In the genomic region with DNA sequence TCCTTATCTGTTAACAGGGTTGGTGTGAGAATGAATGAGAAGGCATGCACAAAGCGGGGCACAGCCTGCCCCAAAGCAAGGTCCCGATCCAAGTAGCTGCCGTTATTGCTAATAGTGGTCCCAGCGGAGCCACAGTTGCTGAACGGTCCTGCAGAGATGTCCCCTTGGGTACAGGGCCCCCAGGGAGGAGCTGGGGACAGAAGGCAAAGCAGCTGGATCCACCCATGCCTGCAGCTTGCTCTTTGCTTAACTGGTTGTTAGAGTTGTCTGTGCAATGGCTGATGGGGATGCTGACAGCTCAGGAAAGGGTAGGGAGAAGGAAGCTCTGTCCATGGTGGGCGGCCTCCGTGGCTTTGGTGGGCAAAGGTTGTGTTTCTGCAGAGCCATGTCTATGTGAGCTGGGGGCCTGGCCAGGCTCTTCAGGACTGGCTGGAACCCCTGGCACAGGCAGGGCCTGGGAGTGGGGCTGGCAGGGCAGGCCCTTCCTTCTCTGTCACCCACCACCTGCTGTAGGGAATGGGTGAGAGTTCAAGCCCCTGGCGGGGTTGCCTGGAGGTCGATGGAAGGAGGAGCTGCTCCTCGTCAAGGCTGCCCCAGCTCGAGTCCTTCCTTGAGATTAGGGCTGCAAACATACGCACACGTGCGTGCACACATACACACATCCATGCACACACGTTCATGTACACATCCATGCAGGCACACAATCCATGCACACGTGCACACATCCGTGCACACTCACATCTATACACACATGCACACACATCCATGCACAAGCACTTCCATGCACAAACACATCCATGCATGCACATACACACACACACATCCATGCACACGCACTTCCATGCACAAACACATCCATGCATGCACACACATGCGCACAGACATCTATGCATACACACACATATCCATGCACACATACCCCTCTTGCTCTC, we compare ENCODE assay signal across 1 cellular context.
TF ChIP-seq lines count a peak whose summit lies in the region.

No MANE protein-coding gene starts in this region.

TF ChIP-seq in IMR-90, 13 proteins besides CTCF, POLR2A, EP300 and RAD21:
- TF ChIP-seq FOS (IDR thresholded peaks at IDR 0.05; ENCODE audit: low read depth, low read length), result no peak
- TF ChIP-seq CEBPB (IDR thresholded peaks at IDR 0.05; ENCODE audit: low read depth, low read length), result no peak
- TF ChIP-seq SMC3 (IDR thresholded peaks at IDR 0.05; ENCODE audit: low read depth, low read length), result no peak
- TF ChIP-seq BHLHE40 (IDR thresholded peaks at IDR 0.05; ENCODE audit: low read depth, low read length), result no peak
- TF ChIP-seq, protein P1, sequence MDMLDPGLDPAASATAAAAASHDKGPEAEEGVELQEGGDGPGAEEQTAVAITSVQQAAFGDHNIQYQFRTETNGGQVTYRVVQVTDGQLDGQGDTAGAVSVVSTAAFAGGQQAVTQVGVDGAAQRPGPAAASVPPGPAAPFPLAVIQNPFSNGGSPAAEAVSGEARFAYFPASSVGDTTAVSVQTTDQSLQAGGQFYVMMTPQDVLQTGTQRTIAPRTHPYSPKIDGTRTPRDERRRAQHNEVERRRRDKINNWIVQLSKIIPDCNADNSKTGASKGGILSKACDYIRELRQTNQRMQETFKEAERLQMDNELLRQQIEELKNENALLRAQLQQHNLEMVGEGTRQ (IDR thresholded peaks at IDR 0.05; ENCODE audit: low read depth, low read length), result no peak
- no peak for TF ChIP-seq MAFK (IDR thresholded peaks at IDR 0.05; ENCODE audit: low read depth, low read length)
- no peak for TF ChIP-seq MXI1 (IDR thresholded peaks at IDR 0.05; ENCODE audit: borderline replicate concordance, low read depth, low read length)
- TF ChIP-seq NFE2L2 (IDR thresholded peaks at IDR 0.05; ENCODE audit: low read depth, low read length), result no peak
- no peak for TF ChIP-seq RCOR1 (IDR thresholded peaks at IDR 0.05; ENCODE audit: insufficient replicate concordance, low read length)
- TF ChIP-seq RFX5 (IDR thresholded peaks at IDR 0.05; ENCODE audit: low read depth, low read length), result no peak
- TF ChIP-seq, protein P2, sequence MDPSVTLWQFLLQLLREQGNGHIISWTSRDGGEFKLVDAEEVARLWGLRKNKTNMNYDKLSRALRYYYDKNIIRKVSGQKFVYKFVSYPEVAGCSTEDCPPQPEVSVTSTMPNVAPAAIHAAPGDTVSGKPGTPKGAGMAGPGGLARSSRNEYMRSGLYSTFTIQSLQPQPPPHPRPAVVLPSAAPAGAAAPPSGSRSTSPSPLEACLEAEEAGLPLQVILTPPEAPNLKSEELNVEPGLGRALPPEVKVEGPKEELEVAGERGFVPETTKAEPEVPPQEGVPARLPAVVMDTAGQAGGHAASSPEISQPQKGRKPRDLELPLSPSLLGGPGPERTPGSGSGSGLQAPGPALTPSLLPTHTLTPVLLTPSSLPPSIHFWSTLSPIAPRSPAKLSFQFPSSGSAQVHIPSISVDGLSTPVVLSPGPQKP (IDR thresholded peaks at IDR 0.05; ENCODE audit: borderline replicate concordance, low read depth, low read length), result no peak
- TF ChIP-seq CHD1 (IDR thresholded peaks at IDR 0.05; ENCODE audit: low read depth, low read length), result no peak
- TF ChIP-seq MAZ (IDR thresholded peaks at IDR 0.05; ENCODE audit: borderline replicate concordance, low read depth, low read length), result no peak
